Comparison of ENCODE assay signal across 30 cellular contexts in genomic region chr17:48409607-48410006, GRCh38. TPM values are rescaled to one million over a fixed set of nuclear protein-coding genes. Genes with fewer than 3 reads are reported as not detected.
"Had no signal": no experiment of that assay in that cellular context is flagged by ENCODE, and none has a peak within 500 bp of the region (broad histone marks: within the 10 kb centered on the region; RNA-seq: fewer than 3 reads in every experiment).

No MANE protein-coding gene starts in this region.

- H3K27me3 Mint-ChIP-seq: activated CD4-positive, alpha-beta memory T cell treated with anti-CD3 and anti-CD28 coated beads, Interleukin-2, amount 10 ng/mL, durations not matched to agents 7 days and 5 days; activated CD8-positive, alpha-beta memory T cell treated with anti-CD3 and anti-CD28 coated beads, Interleukin-2, amount 10 ng/mL, durations not matched to agents 7 days and 5 days; effector memory CD8-positive, alpha-beta T cell; stimulated activated naive CD8-positive, alpha-beta T cell treated with anti-CD3 and anti-CD28 coated beads, Interleukin-15, amount 100 ng/mL, for 72 hours had no signal

- H3K4me2 ChIP-seq: hepatocyte had no signal

- H3K9me3 Mint-ChIP-seq: activated CD4-positive, alpha-beta memory T cell treated with anti-CD3 and anti-CD28 coated beads, Interleukin-2, amount 10 ng/mL, durations not matched to agents 7 days and 5 days; brain; effector memory CD8-positive, alpha-beta T cell; neural crest cell; stimulated activated memory B cell treated with anti-CD40 and anti-IgM and Interleukin-4, amounts not matched to agents 10 μg/mL and 1 μg/mL and 100 μg/mL, for 72 hours; stimulated activated naive CD8-positive, alpha-beta T cell treated with anti-CD3 and anti-CD28 coated beads, Interleukin-15, amount 100 ng/mL, for 72 hours; type B pancreatic cell had no signal

- H3K4me3 ChIP-seq: ascending aorta, cardiac muscle cell, coronary artery, gastroesophageal sphincter, hepatocyte, pancreas, prostate gland, sigmoid colon, uterus had no signal

- ATAC-seq: activated CD8-positive, alpha-beta memory T cell treated with anti-CD3 and anti-CD28 coated beads, Interleukin-2, amount 10 ng/mL, durations not matched to agents 7 days and 5 days; effector memory CD8-positive, alpha-beta T cell; gastroesophageal sphincter; left colon; pancreas; stimulated activated memory B cell treated with anti-CD40 and anti-IgM and Interleukin-4, amounts not matched to agents 10 μg/mL and 1 μg/mL and 100 μg/mL, for 72 hours; stimulated activated naive CD8-positive, alpha-beta T cell treated with anti-CD3 and anti-CD28 coated beads, Interleukin-15, amount 100 ng/mL, for 72 hours had no signal

- H3K27ac ChIP-seq: ascending aorta, cardiac muscle cell, coronary artery, gastroesophageal sphincter, hepatocyte, pancreas, prostate gland, sigmoid colon, uterus had no signal

- DNase-seq: activated CD4-positive, alpha-beta memory T cell treated with anti-CD3 and anti-CD28 coated beads, Interleukin-2, amount 10 ng/mL, durations not matched to agents 7 days and 5 days; activated CD4-positive, alpha-beta T cell treated with anti-CD3 and anti-CD28 coated beads for 4 hours; activated CD4-positive, CD25-positive, alpha-beta regulatory T cell; activated CD8-positive, alpha-beta memory T cell treated with anti-CD3 and anti-CD28 coated beads, Interleukin-2, amount 10 ng/mL, durations not matched to agents 7 days and 5 days; activated naive CD4-positive, alpha-beta T cell treated with Interleukin-2 at 50 U/mL for 16 hours; effector memory CD8-positive, alpha-beta T cell; erythroblast; kidney; left colon; mammary epithelial cell; nucleus accumbens; pancreas; retina; sigmoid colon; small intestine; stimulated activated CD4-positive, alpha-beta T cell treated with anti-CD3 and anti-CD28 coated beads, Interleukin-4, amount 100 ng/mL, for 24 hours; stimulated activated naive CD8-positive, alpha-beta T cell treated with anti-CD3 and anti-CD28 coated beads, Interleukin-15, amount 100 ng/mL, for 72 hours; substantia nigra; T-helper 1 cell; uterus had no signal

- H3K36me3 Mint-ChIP-seq: brain; stimulated activated memory B cell treated with anti-CD40 and anti-IgM and Interleukin-4, amounts not matched to agents 10 μg/mL and 1 μg/mL and 100 μg/mL, for 72 hours; type B pancreatic cell had no signal

- H3K9me3 ChIP-seq: ascending aorta, gastroesophageal sphincter, pancreas, prostate gland, sigmoid colon, uterus had no signal

- H3K4me1 ChIP-seq: ascending aorta, gastroesophageal sphincter, pancreas, prostate gland, sigmoid colon, uterus had no signal

- H3K36me3 ChIP-seq: ascending aorta, cardiac muscle cell, gastroesophageal sphincter, pancreas, prostate gland, sigmoid colon, uterus had no signal

- H3K27ac Mint-ChIP-seq: activated CD8-positive, alpha-beta memory T cell treated with anti-CD3 and anti-CD28 coated beads, Interleukin-2, amount 10 ng/mL, durations not matched to agents 7 days and 5 days; brain; stimulated activated memory B cell treated with anti-CD40 and anti-IgM and Interleukin-4, amounts not matched to agents 10 μg/mL and 1 μg/mL and 100 μg/mL, for 72 hours; type B pancreatic cell had no signal

- H3K4me1 Mint-ChIP-seq: brain, neural crest cell had no signal

- H3K4me3 Mint-ChIP-seq: activated CD4-positive, alpha-beta memory T cell treated with anti-CD3 and anti-CD28 coated beads, Interleukin-2, amount 10 ng/mL, durations not matched to agents 7 days and 5 days; activated CD8-positive, alpha-beta memory T cell treated with anti-CD3 and anti-CD28 coated beads, Interleukin-2, amount 10 ng/mL, durations not matched to agents 7 days and 5 days; brain; effector memory CD8-positive, alpha-beta T cell; neural crest cell; stimulated activated memory B cell treated with anti-CD40 and anti-IgM and Interleukin-4, amounts not matched to agents 10 μg/mL and 1 μg/mL and 100 μg/mL, for 72 hours; stimulated activated naive CD8-positive, alpha-beta T cell treated with anti-CD3 and anti-CD28 coated beads, Interleukin-15, amount 100 ng/mL, for 72 hours; type B pancreatic cell had no signal

- FAIRE-seq: kidney, pancreas, small intestine had no signal

- H2AFZ ChIP-seq: hepatocyte had no signal

- H3K27me3 ChIP-seq: ascending aorta, hepatocyte had no signal

- H3K79me2 ChIP-seq: hepatocyte had no signal

RNA-seq across cellular contexts. Expression of gene SKAP1, which starts 20.4 kb away (rescaled TPM):
- total RNA-seq: ascending aorta, mammary epithelial cell had no signal
- polyA plus RNA-seq: cardiac muscle cell had no signal
